1 cellular context compared by ENCODE assay signal in genomic region chr11:83702795-83703194, GRCh38.
TF ChIP-seq lines count a peak whose summit lies in the region.

No MANE protein-coding gene starts in this region.

TF ChIP-seq in SK-N-SH treated with all-trans-retinoic acid at 6 μM for 48 hours, 23 proteins besides CTCF, POLR2A, EP300 and RAD21 (continued from another document):
- TF ChIP-seq POU6F1 (CRISPR knock-in tag; IDR thresholded peaks at IDR 0.05; ENCODE audit: borderline replicate concordance, low read depth) (no peak), TOX (CRISPR knock-in tag; IDR thresholded peaks at IDR 0.05; ENCODE audit: borderline replicate concordance) (no peak), ZNF70 (CRISPR knock-in tag; IDR thresholded peaks at IDR 0.05) (no peak), PATZ1 (CRISPR knock-in tag; IDR thresholded peaks at IDR 0.05; ENCODE audit: borderline replicate concordance) (no peak), ARNTL (CRISPR knock-in tag; IDR thresholded peaks at IDR 0.05; ENCODE audit: borderline replicate concordance, low read depth) (no peak)
